In genomic region chr7:90708841-90709317, GRCh38 we compare ENCODE assay signal across 8 cellular contexts.
DNase-seq lines count a peak whose midpoint lies in the region; ATAC-seq and TF ChIP-seq lines count a peak whose summit lies in the region.

No MANE protein-coding gene starts in this region.

- peaks cover 9 to 34% of the 10 kb centered on the region in 2 experiments for H3K4me1 ChIP-seq in SK-N-SH (ENCODE audit: control insufficient read depth in 1 of 2, insufficient read depth in 2 of 2, low read depth in 1 of 2, low read length in 1 of 2)
- peaks cover 34% of the 10 kb centered on the region for H3K4me1 ChIP-seq in iPS-20b (ENCODE audit: insufficient read depth, low read length)
- H3K4me1 ChIP-seq in neuronal stem cell (ENCODE audit: control insufficient read depth in 2 of 2, insufficient read depth in 1 of 2, low read depth in 1 of 2, low read length in 2 of 2) = peaks cover 10 to 11% of the 10 kb centered on the region in 2 donors

- TF ChIP-seq CTCF in GM13976 (IDR thresholded peaks at IDR 0.05; ENCODE audit: borderline replicate concordance, control extremely low read depth, extremely low read depth, insufficient read depth, missing control alignments) (peak; percentile 59), SK-N-SH (IDR thresholded peaks at IDR 0.05) (peak; percentile 75)

- no peaks in the 10 kb centered on the region for H3K36me3 Mint-ChIP-seq in activated CD8-positive, alpha-beta memory T cell treated with anti-CD3 and anti-CD28 coated beads, Interleukin-2, amount 10 ng/mL, durations not matched to agents 7 days and 5 days

- POLR2A ChIA-PET in SK-N-SH (lab: Yijun Ruan, JAX) = no interaction called here

- H3K27me3 Mint-ChIP-seq in activated CD8-positive, alpha-beta memory T cell treated with anti-CD3 and anti-CD28 coated beads, Interleukin-2, amount 10 ng/mL, durations not matched to agents 7 days and 5 days = no peaks in the 10 kb centered on the region

- H3K4me3 ChIP-seq in SK-N-SH (ENCODE audit: low read depth in 2 of 2, low read length in 1 of 2) (peak overlapping the region in 1 of 2 experiments; percentile 20; a peak in 1 of 4 replicates), iPS-20b (ENCODE audit: low read length) (no peak overlapping the region), neuronal stem cell (ENCODE audit: low read length in 2 of 2) (no peak overlapping the region)

- H3K9ac ChIP-seq in SK-N-SH (no peak overlapping the region), iPS-20b (ENCODE audit: low read depth, low read length) (peak overlapping the region; percentile 35; the same call in 1 of the 2 replicates), neuronal stem cell (ENCODE audit: low read depth, low read length, poor library complexity) (no peak overlapping the region)

- no peak overlapping the region for H3K18ac ChIP-seq in neuronal stem cell (ENCODE audit: low read length)

- no peak overlapping the region for H4K91ac ChIP-seq in neuronal stem cell (ENCODE audit: low read depth, low read length, poor library complexity)

- no peak overlapping the region for H3K23ac ChIP-seq in neuronal stem cell (ENCODE audit: low read depth, low read length, poor library complexity)

- peaks cover 24% of the 10 kb centered on the region for H4K20me1 ChIP-seq in SK-N-SH (ENCODE audit: insufficient read depth)

- peaks cover 5% of the 10 kb centered on the region for H3K9me3 Mint-ChIP-seq in activated CD8-positive, alpha-beta memory T cell treated with anti-CD3 and anti-CD28 coated beads, Interleukin-2, amount 10 ng/mL, durations not matched to agents 7 days and 5 days (ENCODE audit: low read depth)

- no peak overlapping the region for H2AFZ ChIP-seq in SK-N-SH (ENCODE audit: low read depth)
- H2AFZ ChIP-seq in neuronal stem cell (ENCODE audit: low read length) = no peak overlapping the region

- no peaks in the 10 kb centered on the region for H3K79me1 ChIP-seq in neuronal stem cell (ENCODE audit: low read depth, low read length)

- no peaks in the 10 kb centered on the region for H3K4me1 Mint-ChIP-seq in activated CD8-positive, alpha-beta memory T cell treated with anti-CD3 and anti-CD28 coated beads, Interleukin-2, amount 10 ng/mL, durations not matched to agents 7 days and 5 days

- H3K9me3 ChIP-seq in SK-N-SH (no peaks in the 10 kb centered on the region), iPS-20b (ENCODE audit: insufficient read depth, low read depth, low read length) (peaks cover 3% of the 10 kb centered on the region; the same call in 1 of the 2 replicates), neuronal stem cell (replicated peaks in 1 of 2; ENCODE audit: control insufficient read depth in 2 of 2, insufficient read depth in 1 of 2, low read depth in 1 of 2, low read length in 2 of 2) (peaks cover 0 to 4% of the 10 kb centered on the region in 2 donors)

- H3K4me3 Mint-ChIP-seq in activated CD8-positive, alpha-beta memory T cell treated with anti-CD3 and anti-CD28 coated beads, Interleukin-2, amount 10 ng/mL, durations not matched to agents 7 days and 5 days = no peak overlapping the region

- no peak overlapping the region for H3K14ac ChIP-seq in neuronal stem cell (ENCODE audit: low read length)

- H2BK15ac ChIP-seq in neuronal stem cell (ENCODE audit: low read length) = no peak overlapping the region

- H3F3A ChIP-seq in SK-N-SH (replicated peaks; ENCODE audit: insufficient read depth) = peaks cover 28% of the 10 kb centered on the region

- in situ Hi-C loops in GM13976 (cut with MboI; ENCODE audit: low sequenced_read_pairs, unreplicated experiment) = loop anchor here (25.0 kb wide), 1 partner anchor 328 kb away; no protein-coding TSS in a partner anchor

- H3K27me3 ChIP-seq in SK-N-SH (ENCODE audit: insufficient read depth) (no peaks in the 10 kb centered on the region), iPS-20b (ENCODE audit: insufficient read depth, low read length) (no peaks in the 10 kb centered on the region), neuronal stem cell (ENCODE audit: control insufficient read depth in 3 of 3, insufficient read depth in 3 of 3, low read depth in 1 of 3, low read length in 3 of 3) (no peaks in the 10 kb centered on the region)

- ATAC-seq in GM21529 (IDR thresholded peaks at IDR 0.05; ENCODE audit: unreplicated experiment) = peak; percentile 69
- ATAC-seq in HG03571 (IDR thresholded peaks at IDR 0.05; ENCODE audit: unreplicated experiment) = peak; percentile 52
- ATAC-seq in activated CD8-positive, alpha-beta memory T cell treated with anti-CD3 and anti-CD28 coated beads, Interleukin-2, amount 10 ng/mL, durations not matched to agents 7 days and 5 days = no peak

- H3K4ac ChIP-seq in neuronal stem cell (ENCODE audit: low read length) = no peak overlapping the region

- WGBS in SK-N-SH (ENCODE audit: low lambda C conversion rate) = 71% methylated on average over 5 of the region's 5 CpGs
- no CpG with 5 or more reads among the region's 5 CpGs for WGBS in neuronal stem cell (ENCODE audit: extremely low coverage in 2 of 2, insufficient read length in 2 of 2, insufficient replicate concordance in 1 of 2), 2 donors

- no peak overlapping the region for H2BK120ac ChIP-seq in neuronal stem cell (ENCODE audit: low read depth, low read length)

- H4K8ac ChIP-seq in neuronal stem cell (ENCODE audit: low read depth, low read length) = no peak overlapping the region

- no peak overlapping the region for H2BK5ac ChIP-seq in neuronal stem cell (ENCODE audit: low read length)

- H3K4me2 ChIP-seq in SK-N-SH (peak overlapping the region; percentile 62), neuronal stem cell (ENCODE audit: insufficient read depth, low read length, poor library complexity, severe bottlenecking) (no peak overlapping the region)

- H3K27ac Mint-ChIP-seq in activated CD8-positive, alpha-beta memory T cell treated with anti-CD3 and anti-CD28 coated beads, Interleukin-2, amount 10 ng/mL, durations not matched to agents 7 days and 5 days = no peak overlapping the region

- H3K9me2 ChIP-seq in SK-N-SH = no peaks in the 10 kb centered on the region

- H3K27ac ChIP-seq in SK-N-SH (ENCODE audit: low read depth in 2 of 2, low read length in 1 of 2) (no peak overlapping the region), iPS-20b (ENCODE audit: low read length) (no peak overlapping the region), neuronal stem cell (replicated peaks; ENCODE audit: low read length) (no peak overlapping the region)

- TF ChIP-seq RAD21 in SK-N-SH (IDR thresholded peaks at IDR 0.05; ENCODE audit: low read length) = peak; percentile 62

- no peak for TF ChIP-seq EP300 in SK-N-SH (IDR thresholded peaks at IDR 0.05; ENCODE audit: borderline replicate concordance in 1 of 2, low read depth in 1 of 2, low read length in 1 of 2)

- H2AK5ac ChIP-seq in neuronal stem cell (ENCODE audit: low read depth, low read length) = no peak overlapping the region

- H3K79me2 ChIP-seq in SK-N-SH (ENCODE audit: insufficient read depth) = peaks cover 74% of the 10 kb centered on the region

- H3K36me3 ChIP-seq in SK-N-SH (replicated peaks in 1 of 2; ENCODE audit: control insufficient read depth in 1 of 2, insufficient read depth in 2 of 2, low read length in 1 of 2) (peaks cover 0 to 9% of the 10 kb centered on the region in 2 experiments), iPS-20b (ENCODE audit: insufficient read depth, low read depth, low read length) (no peaks in the 10 kb centered on the region), neuronal stem cell (replicated peaks in 1 of 2; ENCODE audit: control insufficient read depth in 2 of 2, insufficient read depth in 2 of 2, low read length in 2 of 2) (no peaks in the 10 kb centered on the region)

- DNase-seq in GM13976 (ENCODE audit: low spot score) (peak; percentile 10), SK-N-SH (no peak), NCI-H2196 (lab: John Stamatoyannopoulos, UW; ENCODE audit: unreplicated experiment) (no peak), neuronal stem cell (ENCODE audit: low spot score) (no peak)
- no peak for DNase-seq in activated CD8-positive, alpha-beta memory T cell treated with anti-CD3 and anti-CD28 coated beads, Interleukin-2, amount 10 ng/mL, durations not matched to agents 7 days and 5 days

- no peak overlapping the region for H2BK12ac ChIP-seq in neuronal stem cell (ENCODE audit: low read length)

- CTCF ChIA-PET in SK-N-SH (lab: Yijun Ruan, JAX) = interaction anchor here (0.6 to 2.3 kb wide), 17 partner anchors 8 to 1121 kb away, joined by 3 to 10 read pairs (median 3); partner anchors contain the start of gene CDK14
- CTCF ChIA-PET in activated CD8-positive, alpha-beta memory T cell treated with anti-CD3 and anti-CD28 coated beads, Interleukin-2, amount 10 ng/mL, durations not matched to agents 7 days and 5 days (lab: Charles Lee) = no interaction called here

TF ChIP-seq in SK-N-SH, 30 proteins besides CTCF, POLR2A, EP300 and RAD21:
- TF ChIP-seq RFX5 (IDR thresholded peaks at IDR 0.05; ENCODE audit: low read length) = no peak
- TF ChIP-seq MAX (IDR thresholded peaks at IDR 0.05; ENCODE audit: low read depth) = peak; percentile 51; the same call in 1 of the 2 replicates
- no peak for TF ChIP-seq NFIC (IDR thresholded peaks at IDR 0.05; ENCODE audit: borderline replicate concordance)
